ENCODE assay signal across 14 cellular contexts in the genomic region with DNA sequence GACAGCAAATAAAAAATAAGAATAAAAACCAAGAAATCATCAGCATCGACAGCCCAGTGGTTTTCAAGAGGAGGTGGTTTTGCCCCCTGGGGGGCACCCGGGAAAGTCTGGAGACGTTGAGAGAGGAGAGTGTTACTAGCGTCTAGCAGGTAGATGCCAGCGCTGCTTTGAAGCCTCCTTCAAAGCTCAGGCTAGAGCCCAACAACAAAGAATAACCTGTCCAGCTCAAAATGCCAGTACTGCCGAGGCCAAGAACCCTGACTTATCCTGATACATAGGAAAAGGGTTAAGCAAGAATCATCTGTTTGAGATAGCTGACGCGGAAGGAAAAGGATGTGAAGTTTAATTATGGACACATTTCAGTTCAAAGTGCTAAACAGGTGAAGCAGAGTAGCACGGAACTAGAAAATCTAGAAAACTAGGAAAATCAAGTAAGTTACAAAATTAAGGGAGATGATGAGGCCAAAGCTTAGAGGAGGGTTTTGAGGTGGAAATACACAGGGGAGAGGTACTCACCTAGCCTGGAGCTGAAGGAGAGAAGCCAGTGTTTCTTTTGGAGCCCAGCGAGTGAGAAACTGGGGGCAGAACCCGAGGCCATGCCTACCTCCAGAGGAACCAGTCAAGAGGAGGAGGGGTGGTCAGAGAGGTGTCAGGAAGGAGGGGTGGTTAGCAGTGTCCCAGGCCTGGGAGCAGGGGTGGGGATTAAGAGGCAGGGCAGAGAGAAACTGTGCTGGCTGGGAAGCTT.
DNase-seq lines count a peak whose midpoint lies in the region; ATAC-seq and TF ChIP-seq lines count a peak whose summit lies in the region.
"Had no signal": no experiment of that assay in that cellular context is flagged by ENCODE, and none has a peak within 500 bp of the region (broad histone marks: within the 10 kb centered on the region; RNA-seq: fewer than 3 reads in every experiment).

No MANE protein-coding gene starts in this region.

- H3K36me3 ChIP-seq in suprapubic skin = peaks cover 3% of the 10 kb centered on the region
- H3K36me3 ChIP-seq: left ventricle myocardium inferior, prostate gland, thoracic aorta had no signal

- no peak for TF ChIP-seq EP300 in suprapubic skin (IDR thresholded peaks at IDR 0.05)

- H3K27me3 Mint-ChIP-seq in chondrocyte (ENCODE audit: low read depth) = no peaks in the 10 kb centered on the region

- peaks cover 30% of the 10 kb centered on the region for H3K4me1 ChIP-seq in suprapubic skin

- peaks cover 12% of the 10 kb centered on the region for H3K36me3 Mint-ChIP-seq in chondrocyte (ENCODE audit: low read depth)

- ATAC-seq in GM18502 (IDR thresholded peaks at IDR 0.05; ENCODE audit: poor library complexity, unreplicated experiment) (no peak), HG03095 (IDR thresholded peaks at IDR 0.05; ENCODE audit: unreplicated experiment) (no peak), GM18517 (IDR thresholded peaks at IDR 0.05; ENCODE audit: unreplicated experiment) (no peak)

- TF ChIP-seq POLR2A in suprapubic skin (IDR thresholded peaks at IDR 0.05) = no peak

- peaks cover 48% of the 10 kb centered on the region for H3K4me1 Mint-ChIP-seq in chondrocyte (ENCODE audit: low read depth)

- H3K9me3 Mint-ChIP-seq in chondrocyte (ENCODE audit: low read depth) = no peaks in the 10 kb centered on the region

- H3K27ac ChIP-seq in layer of hippocampus (ENCODE audit: low read depth, low read length) (peak overlapping the region; percentile 35), suprapubic skin (peak overlapping the region; percentile 83)
- H3K27ac ChIP-seq: left ventricle myocardium inferior, prostate gland, thoracic aorta had no signal

- H3K27ac Mint-ChIP-seq in chondrocyte (ENCODE audit: unreplicated experiment) = peak overlapping the region; percentile 42

- no peak overlapping the region for H3K4me3 ChIP-seq in suprapubic skin
- H3K4me3 ChIP-seq: left ventricle myocardium inferior, prostate gland, thoracic aorta had no signal

- 69% methylated on average over 11 of the region's 11 CpGs for WGBS in suprapubic skin

- no peak overlapping the region for H3K4me3 Mint-ChIP-seq in chondrocyte (ENCODE audit: unreplicated experiment)

- DNase-seq in NCI-H146 (lab: John Stamatoyannopoulos, UW) = peak; percentile 12
- DNase-seq in NCI-H146 treated with DMSO at 0.1 percent for 48 hours (lab: John Stamatoyannopoulos, UW; ENCODE audit: unreplicated experiment) = no peak
- DNase-seq in chondrocyte (ENCODE audit: low spot score) = no peak
- no peak for DNase-seq in suprapubic skin (ENCODE audit: low spot score in 2 of 2)
- DNase-seq: activated CD4-positive, CD25-positive, alpha-beta regulatory T cell treated with anti-CD3 and anti-CD28 coated beads, Interleukin-2, amount 50 U/mL, for 72 hours; DND-41; left ventricle myocardium inferior; NCI-H1105 had no signal

- no peaks in the 10 kb centered on the region for H3K9me3 ChIP-seq in suprapubic skin
- H3K9me3 ChIP-seq: left ventricle myocardium inferior, prostate gland, thoracic aorta had no signal

- no peaks in the 10 kb centered on the region for H3K27me3 ChIP-seq in layer of hippocampus (ENCODE audit: control insufficient read depth, insufficient read depth, low read length)
- no peaks in the 10 kb centered on the region for H3K27me3 ChIP-seq in suprapubic skin

- TF ChIP-seq CTCF in chondrocyte (IDR thresholded peaks at IDR 0.05) = no peak
- no peak for TF ChIP-seq CTCF in suprapubic skin (IDR thresholded peaks at IDR 0.05)
